23 cellular contexts compared by ENCODE assay signal in the genomic region with DNA sequence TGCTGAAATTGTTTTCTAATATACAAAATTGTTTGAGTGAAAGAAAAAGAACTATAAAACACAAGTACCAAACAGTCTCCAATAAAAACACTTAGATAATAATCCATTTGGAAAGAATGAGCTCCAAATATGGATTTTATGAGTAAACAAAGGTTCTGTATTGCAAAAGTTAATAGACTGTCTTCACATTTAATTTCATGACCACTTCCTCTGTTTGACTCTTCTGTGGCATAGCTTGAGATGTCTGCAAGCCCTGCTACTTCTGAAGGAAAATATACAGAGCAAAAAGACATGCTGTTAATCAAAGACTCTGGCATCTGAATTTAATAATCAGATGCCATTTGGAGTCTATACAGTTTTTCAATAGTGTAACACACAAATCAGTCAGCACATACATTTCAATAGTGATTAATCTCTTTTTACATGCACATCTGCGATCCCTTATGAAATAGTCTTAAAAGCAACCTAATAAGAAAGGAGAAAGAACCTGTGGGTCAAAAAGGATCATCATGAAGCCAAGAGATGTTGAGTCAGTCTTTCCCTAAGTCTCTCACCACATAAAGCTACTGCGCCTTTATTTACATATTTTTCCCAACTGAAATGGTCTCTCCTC.
"Had no signal": no experiment of that assay in that cellular context is flagged by ENCODE, and none has a peak within 500 bp of the region (broad histone marks: within the 10 kb centered on the region; RNA-seq: fewer than 3 reads in every experiment).

No MANE protein-coding gene starts in this region.

- H3K27me3 Mint-ChIP-seq: activated CD4-positive, alpha-beta memory T cell treated with anti-CD3 and anti-CD28 coated beads, Interleukin-2, amount 10 ng/mL, durations not matched to agents 7 days and 5 days; activated CD4-positive, alpha-beta T cell treated with anti-CD3 and anti-CD28 coated beads, Interleukin-2, amount 10 ng/mL, durations not matched to agents 24 days and 14 days; activated naive CD8-positive, alpha-beta T cell treated with anti-CD3 and anti-CD28 coated beads, Interleukin-2, amount 50 U/mL, for 24 hours; T-helper 17 cell had no signal

- ATAC-seq: activated naive CD8-positive, alpha-beta T cell treated with anti-CD3 and anti-CD28 coated beads, Interleukin-2, amount 50 U/mL, for 24 hours; body of pancreas; T-helper 17 cell had no signal

- H3K27ac Mint-ChIP-seq: activated CD4-positive, alpha-beta memory T cell treated with anti-CD3 and anti-CD28 coated beads, Interleukin-2, amount 10 ng/mL, durations not matched to agents 7 days and 5 days; activated CD4-positive, alpha-beta T cell treated with anti-CD3 and anti-CD28 coated beads, Interleukin-2, amount 10 ng/mL, durations not matched to agents 24 days and 14 days; activated naive CD8-positive, alpha-beta T cell treated with anti-CD3 and anti-CD28 coated beads, Interleukin-2, amount 50 U/mL, for 24 hours; nephron; T-helper 17 cell had no signal

- H3K9me3 Mint-ChIP-seq: activated CD4-positive, alpha-beta memory T cell treated with anti-CD3 and anti-CD28 coated beads, Interleukin-2, amount 10 ng/mL, durations not matched to agents 7 days and 5 days; activated CD4-positive, alpha-beta T cell treated with anti-CD3 and anti-CD28 coated beads, Interleukin-2, amount 10 ng/mL, durations not matched to agents 24 days and 14 days; activated naive CD8-positive, alpha-beta T cell treated with anti-CD3 and anti-CD28 coated beads, Interleukin-2, amount 50 U/mL, for 24 hours had no signal

- H3K36me3 ChIP-seq: cardiac muscle cell, left ventricle myocardium inferior, neutrophil, ovary, prostate gland, upper lobe of left lung had no signal

- H3K4me3 Mint-ChIP-seq: activated CD4-positive, alpha-beta memory T cell treated with anti-CD3 and anti-CD28 coated beads, Interleukin-2, amount 10 ng/mL, durations not matched to agents 7 days and 5 days; activated CD4-positive, alpha-beta T cell treated with anti-CD3 and anti-CD28 coated beads, Interleukin-2, amount 10 ng/mL, durations not matched to agents 24 days and 14 days; activated naive CD8-positive, alpha-beta T cell treated with anti-CD3 and anti-CD28 coated beads, Interleukin-2, amount 50 U/mL, for 24 hours; nephron; T-helper 17 cell had no signal

- H3K4me1 Mint-ChIP-seq: activated CD4-positive, alpha-beta memory T cell treated with anti-CD3 and anti-CD28 coated beads, Interleukin-2, amount 10 ng/mL, durations not matched to agents 7 days and 5 days; activated CD4-positive, alpha-beta T cell treated with anti-CD3 and anti-CD28 coated beads, Interleukin-2, amount 10 ng/mL, durations not matched to agents 24 days and 14 days; activated naive CD8-positive, alpha-beta T cell treated with anti-CD3 and anti-CD28 coated beads, Interleukin-2, amount 50 U/mL, for 24 hours had no signal

- H3K9me3 ChIP-seq: body of pancreas, neutrophil, ovary, prostate gland, upper lobe of left lung had no signal

- FAIRE-seq: frontal cortex had no signal

- DNase-seq: activated CD4-positive, alpha-beta memory T cell treated with anti-CD3 and anti-CD28 coated beads, Interleukin-2, amount 10 ng/mL, durations not matched to agents 7 days and 5 days; activated CD4-positive, alpha-beta T cell treated with anti-CD3 and anti-CD28 coated beads, Interleukin-2, amount 10 ng/mL, durations not matched to agents 24 days and 14 days; activated CD4-positive, CD25-positive, alpha-beta regulatory T cell; activated effector memory CD4-positive, alpha-beta T cell treated with anti-CD3 and anti-CD28 coated beads, Interleukin-2, amount 50 U/mL, for 16 hours; activated naive CD4-positive, alpha-beta T cell treated with anti-CD3 and anti-CD28 coated beads, Interleukin-2, amount 50 U/mL, for 16 hours; activated naive CD8-positive, alpha-beta T cell treated with anti-CD3 and anti-CD28 coated beads, Interleukin-2, amount 50 U/mL, for 24 hours; anterior cingulate cortex; body of pancreas; cortex of kidney; erythroblast; glutamatergic neuron; hippocampal formation; left ventricle myocardium inferior; ovary; stimulated activated CD4-positive, alpha-beta T cell treated with anti-CD3 and anti-CD28 coated beads, Interleukin-4, amount 100 ng/mL, for 24 hours; stimulated activated naive CD4-positive, alpha-beta T cell treated with Interleukin-2 at 50 U/mL for 16 hours; T-helper 17 cell; upper lobe of left lung had no signal

- H3K4me3 ChIP-seq: body of pancreas, cardiac muscle cell, left ventricle myocardium inferior, ovary, prostate gland, upper lobe of left lung had no signal

- H3K4me1 ChIP-seq: body of pancreas, prostate gland, upper lobe of left lung had no signal

- H3K27ac ChIP-seq: body of pancreas, cardiac muscle cell, left ventricle myocardium inferior, neutrophil, ovary, prostate gland, upper lobe of left lung had no signal

- H3K27me3 ChIP-seq: body of pancreas, cardiac muscle cell, neutrophil, ovary, upper lobe of left lung had no signal
